ENCODE assay signal across 13 cellular contexts in genomic region chr14:88044782-88045446, GRCh38. TPM values are rescaled to one million over a fixed set of nuclear protein-coding genes. Genes with fewer than 3 reads are reported as not detected.
DNase-seq lines count a peak whose midpoint lies in the region; ATAC-seq and TF ChIP-seq lines count a peak whose summit lies in the region.
"Had no signal": no experiment of that assay in that cellular context is flagged by ENCODE, and none has a peak within 500 bp of the region (broad histone marks: within the 10 kb centered on the region; RNA-seq: fewer than 3 reads in every experiment).

No MANE protein-coding gene starts in this region.

- TF ChIP-seq CTCF in upper lobe of right lung (IDR thresholded peaks at IDR 0.05) (no peak), osteoblast (IDR thresholded peaks at IDR 0.05; ENCODE audit: extremely low read depth, low read depth, low read length) (no peak)

- H3K79me2 ChIP-seq in osteoblast (ENCODE audit: insufficient read depth, low read length) = no peaks in the 10 kb centered on the region

- no peak overlapping the region for H3K4me2 ChIP-seq in osteoblast (ENCODE audit: insufficient read depth, low read length)

- H2AFZ ChIP-seq in osteoblast (ENCODE audit: low read length) = no peak overlapping the region

- H3K36me3 ChIP-seq in adipocyte (ENCODE audit: control insufficient read depth, insufficient read depth, low read length, severe bottlenecking) = no peaks in the 10 kb centered on the region
- H3K36me3 ChIP-seq in upper lobe of right lung = no peaks in the 10 kb centered on the region
- H3K36me3 ChIP-seq in osteoblast (ENCODE audit: insufficient read depth, low read length) = no peaks in the 10 kb centered on the region

- H3K4me3 Mint-ChIP-seq in activated naive CD8-positive, alpha-beta T cell treated with anti-CD3 and anti-CD28 coated beads, Interleukin-2, amount 50 U/mL, for 24 hours = no peak overlapping the region
- H3K4me3 Mint-ChIP-seq in activated naive CD8-positive, alpha-beta T cell treated with anti-CD3 and anti-CD28 coated beads for 36 hours = no peak overlapping the region
- H3K4me3 Mint-ChIP-seq: B cell, endodermal cell had no signal

- H3K4me1 ChIP-seq in adipocyte (ENCODE audit: control insufficient read depth, insufficient read depth, low read length) (peaks cover 41% of the 10 kb centered on the region), upper lobe of right lung (peaks cover 4% of the 10 kb centered on the region), osteoblast (ENCODE audit: insufficient read depth, low read length) (no peaks in the 10 kb centered on the region)

- H3K9me3 Mint-ChIP-seq in activated naive CD8-positive, alpha-beta T cell treated with anti-CD3 and anti-CD28 coated beads, Interleukin-2, amount 50 U/mL, for 24 hours = no peaks in the 10 kb centered on the region
- H3K9me3 Mint-ChIP-seq in activated naive CD8-positive, alpha-beta T cell treated with anti-CD3 and anti-CD28 coated beads for 36 hours = no peaks in the 10 kb centered on the region
- H3K9me3 Mint-ChIP-seq: endodermal cell had no signal

- no peaks in the 10 kb centered on the region for H4K20me1 ChIP-seq in osteoblast (ENCODE audit: insufficient read depth, low read length)

- no peaks in the 10 kb centered on the region for H3K27me3 ChIP-seq in adipocyte (replicated peaks; ENCODE audit: control insufficient read depth, insufficient read depth, low read length)
- H3K27me3 ChIP-seq in upper lobe of right lung = no peaks in the 10 kb centered on the region
- no peaks in the 10 kb centered on the region for H3K27me3 ChIP-seq in osteoblast (ENCODE audit: insufficient read depth, low read length)

- H3K9me3 ChIP-seq in adipocyte (ENCODE audit: control insufficient read depth, low read length) (no peaks in the 10 kb centered on the region), upper lobe of right lung (no peaks in the 10 kb centered on the region), osteoblast (ENCODE audit: low read depth, low read length) (no peaks in the 10 kb centered on the region)

- no peak for DNase-seq in activated naive CD8-positive, alpha-beta T cell treated with anti-CD3 and anti-CD28 coated beads, Interleukin-2, amount 50 U/mL, for 24 hours
- no peak for DNase-seq in activated naive CD8-positive, alpha-beta T cell treated with anti-CD3 and anti-CD28 coated beads for 36 hours
- DNase-seq in adipocyte (ENCODE audit: low read depth) = no peak
- no peak for DNase-seq in upper lobe of right lung
- DNase-seq in SW 1271 (lab: John Stamatoyannopoulos, UW) = no peak
- DNase-seq in osteoblast (ENCODE audit: insufficient read length, low spot score, missing footprints) = no peak
- DNase-seq: endodermal cell, IMR-90, kidney glomerular epithelial cell had no signal

- H3K36me3 Mint-ChIP-seq in activated naive CD8-positive, alpha-beta T cell treated with anti-CD3 and anti-CD28 coated beads, Interleukin-2, amount 50 U/mL, for 24 hours (ENCODE audit: low read depth) = peaks cover 2% of the 10 kb centered on the region
- peaks cover 3% of the 10 kb centered on the region for H3K36me3 Mint-ChIP-seq in activated naive CD8-positive, alpha-beta T cell treated with anti-CD3 and anti-CD28 coated beads for 36 hours

- peaks cover 16% of the 10 kb centered on the region for H3K4me1 Mint-ChIP-seq in activated naive CD8-positive, alpha-beta T cell treated with anti-CD3 and anti-CD28 coated beads, Interleukin-2, amount 50 U/mL, for 24 hours
- no peaks in the 10 kb centered on the region for H3K4me1 Mint-ChIP-seq in activated naive CD8-positive, alpha-beta T cell treated with anti-CD3 and anti-CD28 coated beads for 36 hours
- H3K4me1 Mint-ChIP-seq: B cell had no signal

- H3K27ac ChIP-seq in upper lobe of right lung (peak overlapping the region; percentile 58), osteoblast (ENCODE audit: low read depth, low read length) (no peak overlapping the region)

- peak overlapping the region; percentile 70 for H3K27ac Mint-ChIP-seq in activated naive CD8-positive, alpha-beta T cell treated with anti-CD3 and anti-CD28 coated beads, Interleukin-2, amount 50 U/mL, for 24 hours
- H3K27ac Mint-ChIP-seq in activated naive CD8-positive, alpha-beta T cell treated with anti-CD3 and anti-CD28 coated beads for 36 hours = no peak overlapping the region
- H3K27ac Mint-ChIP-seq: B cell, endodermal cell had no signal

- no peaks in the 10 kb centered on the region for H3K27me3 Mint-ChIP-seq in activated naive CD8-positive, alpha-beta T cell treated with anti-CD3 and anti-CD28 coated beads, Interleukin-2, amount 50 U/mL, for 24 hours
- no peaks in the 10 kb centered on the region for H3K27me3 Mint-ChIP-seq in activated naive CD8-positive, alpha-beta T cell treated with anti-CD3 and anti-CD28 coated beads for 36 hours

- intact Hi-C loops in upper lobe of right lung (cut with DNase I) = no loop called here

- peak overlapping the region; percentile 73 for H3K9ac ChIP-seq in adipocyte (ENCODE audit: low read length)

- ATAC-seq in activated naive CD8-positive, alpha-beta T cell treated with anti-CD3 and anti-CD28 coated beads, Interleukin-2, amount 50 U/mL, for 24 hours = peak; percentile 91
- ATAC-seq in HG03135 (IDR thresholded peaks at IDR 0.05; ENCODE audit: unreplicated experiment) = peak; percentile 49
- ATAC-seq in upper lobe of right lung = peak; percentile 42
- no peak for ATAC-seq in HG03139 (IDR thresholded peaks at IDR 0.05; ENCODE audit: unreplicated experiment)

- H3K4me3 ChIP-seq in adipocyte (ENCODE audit: low read length) (no peak overlapping the region), upper lobe of right lung (no peak overlapping the region), osteoblast (ENCODE audit: insufficient read depth, low read length) (no peak overlapping the region)
- H3K4me3 ChIP-seq: skin epidermis had no signal

RNA-seq across cellular contexts. Expression of gene GPR65, which starts 40.0 kb away (rescaled TPM):
- 10 to 100 TPM; 17.3 to 17.5 TPM for total RNA-seq in activated naive CD8-positive, alpha-beta T cell treated with anti-CD3 and anti-CD28 coated beads for 36 hours
- total RNA-seq in upper lobe of right lung = 7.7 TPM
- total RNA-seq in osteoblast = under 0.01 TPM in 2 replicates
- total RNA-seq: endodermal cell had no signal

RNA-seq across cellular contexts. Expression of gene GALC, which starts 51.9 kb away (rescaled TPM):
- total RNA-seq in activated naive CD8-positive, alpha-beta T cell treated with anti-CD3 and anti-CD28 coated beads for 36 hours = 10 to 100 TPM in 1 of 2 experiments, 1 to 10 TPM in 1; 8.6 to 11.6 TPM
- total RNA-seq in upper lobe of right lung (47.4 TPM), osteoblast (17.0 and 23.6 TPM in 2 replicates)
